In genomic region chr2:73920577-73921545, GRCh38 we compare ENCODE assay signal across 8 cellular contexts. TPM values are rescaled to one million over a fixed set of nuclear protein-coding genes. Genes with fewer than 3 reads are reported as not detected.
DNase-seq lines count a peak whose midpoint lies in the region; ATAC-seq and TF ChIP-seq lines count a peak whose summit lies in the region.

No MANE protein-coding gene starts in this region.

- no peaks in the 10 kb centered on the region for H3K27me3 Mint-ChIP-seq in activated naive CD8-positive, alpha-beta T cell treated with anti-CD3 and anti-CD28 coated beads for 36 hours

- no peak overlapping the region for H3K27ac Mint-ChIP-seq in activated naive CD8-positive, alpha-beta T cell treated with anti-CD3 and anti-CD28 coated beads for 36 hours

- H3K4me1 Mint-ChIP-seq in activated naive CD8-positive, alpha-beta T cell treated with anti-CD3 and anti-CD28 coated beads for 36 hours, result peaks cover 13% of the 10 kb centered on the region

- CTCF ChIA-PET in AG04449 (lab: Yijun Ruan, JAX), result interaction anchor here (0.7 to 1.2 kb wide), 3 partner anchors 10 to 227 kb away, joined by 3 read pairs; partner anchors contain the start of gene BOLA3

- no peaks in the 10 kb centered on the region for H3K9me3 Mint-ChIP-seq in activated naive CD8-positive, alpha-beta T cell treated with anti-CD3 and anti-CD28 coated beads for 36 hours

- no peaks in the 10 kb centered on the region for H3K27me3 ChIP-seq in right lobe of liver

- H3K27ac ChIP-seq in right lobe of liver, result no peak overlapping the region

- peak; percentile 12 for TF ChIP-seq CTCF in AG04449 (IDR thresholded peaks at IDR 0.05; ENCODE audit: insufficient read depth, low read length, missing control alignments)
- TF ChIP-seq CTCF in GM13976 (IDR thresholded peaks at IDR 0.05; ENCODE audit: borderline replicate concordance, control extremely low read depth, extremely low read depth, insufficient read depth, missing control alignments), result peak; percentile 26
- peak in 2 of 4 donors; percentile 10 to 16 for TF ChIP-seq CTCF in right lobe of liver (IDR thresholded peaks at IDR 0.05)

- POLR2A ChIA-PET in AG04449 (lab: Yijun Ruan, JAX), result no interaction called here

- H3K36me3 ChIP-seq in right lobe of liver, result no peaks in the 10 kb centered on the region

- 39% methylated on average over 8 of the region's 12 CpGs for WGBS in right lobe of liver (ENCODE audit: insufficient coverage, low coverage, low lambda C conversion rate, missing lambda C conversion rate)

- no peak overlapping the region for H3K4me3 Mint-ChIP-seq in activated naive CD8-positive, alpha-beta T cell treated with anti-CD3 and anti-CD28 coated beads for 36 hours

- H3K4me3 ChIP-seq in AG04449 (ENCODE audit: low read depth, low read length) (no peak overlapping the region), right lobe of liver (no peak overlapping the region)

- H3K36me3 Mint-ChIP-seq in activated naive CD8-positive, alpha-beta T cell treated with anti-CD3 and anti-CD28 coated beads for 36 hours, result no peaks in the 10 kb centered on the region

- intact Hi-C loops in right lobe of liver (cut with DNase I), result no loop called here

- ATAC-seq in right lobe of liver (peak; percentile 46 to 65 (median 50)), HG03280 (IDR thresholded peaks at IDR 0.05; ENCODE audit: unreplicated experiment) (no peak), HG03108 (IDR thresholded peaks at IDR 0.05; ENCODE audit: unreplicated experiment) (no peak)

- in situ Hi-C loops in GM13976 (cut with MboI; ENCODE audit: low sequenced_read_pairs, unreplicated experiment), result no loop called here

- no peaks in the 10 kb centered on the region for H3K4me1 ChIP-seq in right lobe of liver

- DNase-seq in AG04449 (ENCODE audit: low read depth, low spot score) (no peak), GM13976 (ENCODE audit: low spot score) (peak; percentile 53), OCI-M1 (lab: John Stamatoyannopoulos, UW) (peak; percentile 82), right lobe of liver (peak in 1 of 3 donors; percentile 43), kidney glomerular epithelial cell (lab: John Stamatoyannopoulos, UW) (no peak)
- peak; percentile 46 for DNase-seq in activated naive CD8-positive, alpha-beta T cell treated with anti-CD3 and anti-CD28 coated beads for 36 hours

- no peak for TF ChIP-seq POLR2A in right lobe of liver (IDR thresholded peaks at IDR 0.05)

- H3K9me3 ChIP-seq in right lobe of liver, result no peaks in the 10 kb centered on the region

RNA-seq across cellular contexts. Expression of gene DGUOK, which starts 5.8 kb away (rescaled TPM):
- total RNA-seq in activated naive CD8-positive, alpha-beta T cell treated with anti-CD3 and anti-CD28 coated beads for 36 hours, result 10 to 100 TPM; 96.8 to 97.1 TPM
- 10 to 100 TPM; 16.6 to 33.1 (median 22.6) TPM for total RNA-seq in right lobe of liver

RNA-seq across cellular contexts. Expression of gene ACTG2, which starts 28.1 kb away (rescaled TPM):
- under 1 TPM; 0.12 to 0.27 TPM for total RNA-seq in activated naive CD8-positive, alpha-beta T cell treated with anti-CD3 and anti-CD28 coated beads for 36 hours
- total RNA-seq in right lobe of liver, result 10 to 100 TPM in 1 of 6 experiments, 1 to 10 TPM in 4, under 1 TPM in 1; 0.39 to 12.8 (median 1.1) TPM

Comparison
In these comparisons a context has a peak if more than half of its experiments do, and no peak if none do; other contexts are left out.
1. DNase-seq: peak in GM13976 (single experiment), OCI-M1 (single experiment) and activated naive CD8-positive, alpha-beta T cell treated with anti-CD3 and anti-CD28 coated beads for 36 hours (single experiment); none in AG04449 (single experiment) and kidney glomerular epithelial cell (single experiment).
2. ATAC-seq: peak in right lobe of liver (4 of 4); none in HG03280 (single experiment) and HG03108 (single experiment).